Comparison of ENCODE assay signal across 25 cellular contexts in the genomic region with DNA sequence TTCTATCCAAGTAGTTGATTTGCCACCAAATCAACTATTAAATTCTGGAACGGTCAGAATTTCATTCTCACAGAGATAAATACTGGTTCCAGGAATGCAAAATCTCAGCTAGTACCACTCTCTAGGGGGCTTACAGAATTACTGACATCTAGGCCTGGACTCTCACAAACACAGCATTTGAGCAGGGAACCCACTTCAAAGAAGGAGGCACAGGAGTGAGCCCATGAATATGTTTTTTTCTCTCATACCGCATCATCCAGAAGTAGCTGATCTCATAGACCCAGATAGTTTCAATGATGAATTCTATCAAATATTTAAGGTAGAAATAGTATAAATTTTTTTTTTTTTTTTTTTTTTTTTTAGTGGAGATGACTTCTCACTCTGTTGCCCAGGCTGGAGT.
"Had no signal": no experiment of that assay in that cellular context is flagged by ENCODE, and none has a peak within 500 bp of the region (broad histone marks: within the 10 kb centered on the region; RNA-seq: fewer than 3 reads in every experiment).

No MANE protein-coding gene starts in this region.

- H3K27ac Mint-ChIP-seq: effector memory CD8-positive, alpha-beta T cell; endodermal cell had no signal

- H3K4me3 ChIP-seq: colonic mucosa, coronary artery, dorsolateral prefrontal cortex, esophagus muscularis mucosa, esophagus squamous epithelium, gastrocnemius medialis, gastroesophageal sphincter, heart left ventricle, heart right ventricle had no signal

- H3K36me3 ChIP-seq: colonic mucosa, esophagus muscularis mucosa, esophagus squamous epithelium, gastrocnemius medialis, gastroesophageal sphincter, heart left ventricle, heart right ventricle had no signal

- H3K9me3 Mint-ChIP-seq: dendritic cell treated with granulocyte-macrophage colony-stimulating factor and Interleukin-4, amounts not matched to agents 40 ng/mL and 50 ng/mL, for 4 days; effector memory CD8-positive, alpha-beta T cell had no signal

- ATAC-seq: effector memory CD8-positive, alpha-beta T cell; esophagus mucosa; foreskin keratinocyte; gastrocnemius medialis; gastroesophageal sphincter; heart left ventricle; heart right ventricle had no signal

- H3K4me1 ChIP-seq: colonic mucosa, foreskin keratinocyte, gastrocnemius medialis, gastroesophageal sphincter had no signal

- H3K27me3 ChIP-seq: colonic mucosa, esophagus muscularis mucosa, esophagus squamous epithelium, foreskin keratinocyte, gastrocnemius medialis, gastroesophageal sphincter, heart left ventricle, heart right ventricle had no signal

- DNase-seq: colonic mucosa; cortex of kidney; dermis blood vessel endothelial cell; dorsolateral prefrontal cortex; effector CD4-positive, alpha-beta T cell; effector CD8-positive, alpha-beta T cell; effector memory CD4-positive, alpha-beta T cell; effector memory CD8-positive, alpha-beta T cell; endodermal cell; erythroblast; esophagus squamous epithelium; foreskin fibroblast; foreskin keratinocyte; foreskin melanocyte; gastrocnemius medialis; glutamatergic neuron; head of caudate nucleus; heart left ventricle; heart right ventricle had no signal

- H3K4me3 Mint-ChIP-seq: dendritic cell treated with granulocyte-macrophage colony-stimulating factor and Interleukin-4, amounts not matched to agents 40 ng/mL and 50 ng/mL, for 4 days; effector memory CD8-positive, alpha-beta T cell; endodermal cell had no signal

- H3K9me3 ChIP-seq: colonic mucosa, esophagus squamous epithelium, gastrocnemius medialis had no signal

- H3K27me3 Mint-ChIP-seq: dendritic cell treated with granulocyte-macrophage colony-stimulating factor and Interleukin-4, amounts not matched to agents 40 ng/mL and 50 ng/mL, for 4 days; effector memory CD8-positive, alpha-beta T cell had no signal

- H3K27ac ChIP-seq: colonic mucosa, coronary artery, dorsolateral prefrontal cortex, epithelial cell of prostate, esophagus muscularis mucosa, esophagus squamous epithelium, foreskin keratinocyte, gastrocnemius medialis, gastroesophageal sphincter, heart left ventricle, heart right ventricle had no signal
